In the genomic region with DNA sequence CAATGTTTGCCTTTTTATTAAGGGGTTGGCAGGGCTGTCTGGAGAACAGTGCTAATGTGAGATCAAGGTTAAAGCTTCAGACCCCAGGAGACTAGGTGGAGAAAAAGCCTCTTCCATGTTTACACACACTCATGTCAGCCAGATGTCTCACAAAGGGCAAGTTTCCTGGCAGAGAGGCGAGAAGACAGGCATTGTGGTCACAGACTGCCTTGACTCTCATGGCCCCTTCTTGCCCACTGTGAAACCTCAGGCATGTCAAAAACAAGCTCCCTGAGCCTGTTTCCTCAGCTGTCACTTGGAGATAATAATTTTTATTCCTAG, we compare ENCODE assay signal across 12 cellular contexts.
DNase-seq lines count a peak whose midpoint lies in the region; ATAC-seq lines count a peak whose summit lies in the region.
"Had no signal": no experiment of that assay in that cellular context is flagged by ENCODE, and none has a peak within 500 bp of the region (broad histone marks: within the 10 kb centered on the region; RNA-seq: fewer than 3 reads in every experiment).

No MANE protein-coding gene starts in this region.

- H3K9me3 Mint-ChIP-seq in activated CD4-positive, alpha-beta T cell treated with anti-CD3 and anti-CD28 coated beads, Interleukin-2, amount 10 ng/mL, durations not matched to agents 7 days and 5 days, result no peaks in the 10 kb centered on the region
- H3K9me3 Mint-ChIP-seq: brain, IgD-negative memory B cell had no signal

- ATAC-seq in HG03135 (IDR thresholded peaks at IDR 0.05; ENCODE audit: unreplicated experiment), result no peak

- H3K27ac Mint-ChIP-seq in activated CD4-positive, alpha-beta T cell treated with anti-CD3 and anti-CD28 coated beads, Interleukin-2, amount 10 ng/mL, durations not matched to agents 7 days and 5 days, result no peak overlapping the region
- H3K27ac Mint-ChIP-seq: IgD-negative memory B cell had no signal

- H3K4me1 Mint-ChIP-seq in activated CD4-positive, alpha-beta T cell treated with anti-CD3 and anti-CD28 coated beads, Interleukin-2, amount 10 ng/mL, durations not matched to agents 7 days and 5 days, result peaks cover 3% of the 10 kb centered on the region
- H3K4me1 Mint-ChIP-seq: IgD-negative memory B cell had no signal

- no peak overlapping the region for H3K4me3 Mint-ChIP-seq in activated CD4-positive, alpha-beta T cell treated with anti-CD3 and anti-CD28 coated beads, Interleukin-2, amount 10 ng/mL, durations not matched to agents 7 days and 5 days
- H3K4me3 Mint-ChIP-seq: brain, IgD-negative memory B cell had no signal

- no peaks in the 10 kb centered on the region for H3K27me3 Mint-ChIP-seq in activated CD4-positive, alpha-beta T cell treated with anti-CD3 and anti-CD28 coated beads, Interleukin-2, amount 10 ng/mL, durations not matched to agents 7 days and 5 days
- H3K27me3 Mint-ChIP-seq: IgD-negative memory B cell had no signal

- DNase-seq in activated CD4-positive, alpha-beta T cell treated with anti-CD3 and anti-CD28 coated beads for 48 hours, result peak; percentile 10
- no peak for DNase-seq in activated CD4-positive, alpha-beta T cell treated with anti-CD3 and anti-CD28 coated beads, Interleukin-2, amount 10 ng/mL, durations not matched to agents 7 days and 5 days
- DNase-seq in NCI-H748 treated with DMSO at 0.1 percent for 48 hours (lab: John Stamatoyannopoulos, UW), result peak; percentile 29
- peak; percentile 76 for DNase-seq in fibroblast of gingiva (ENCODE audit: low read depth)
- DNase-seq in smooth muscle cell of the brain vasculature (ENCODE audit: low read depth, low spot score), result peak; percentile 92
- DNase-seq in RPMI8226, result no peak
- DNase-seq in foreskin melanocyte, result no peak
- DNase-seq: activated CD4-positive, CD25-positive, alpha-beta regulatory T cell; psoas muscle had no signal

- H3K36me3 Mint-ChIP-seq in activated CD4-positive, alpha-beta T cell treated with anti-CD3 and anti-CD28 coated beads, Interleukin-2, amount 10 ng/mL, durations not matched to agents 7 days and 5 days (ENCODE audit: low read depth), result no peaks in the 10 kb centered on the region
- H3K36me3 Mint-ChIP-seq: brain, IgD-negative memory B cell had no signal

- POLR2A ChIA-PET in activated CD4-positive, alpha-beta T cell treated with anti-CD3 and anti-CD28 coated beads, Interleukin-2, amount 10 ng/mL, durations not matched to agents 7 days and 5 days (lab: Charles Lee), result no interaction called here

- CTCF ChIA-PET in activated CD4-positive, alpha-beta T cell treated with anti-CD3 and anti-CD28 coated beads, Interleukin-2, amount 10 ng/mL, durations not matched to agents 7 days and 5 days (lab: Charles Lee), result no interaction called here

Comparison
In these comparisons a context has a peak if more than half of its experiments do, and no peak if none do; other contexts are left out.
1. DNase-seq: peak in activated CD4-positive, alpha-beta T cell treated with anti-CD3 and anti-CD28 coated beads for 48 hours (single experiment), NCI-H748 treated with DMSO at 0.1 percent for 48 hours (single experiment), fibroblast of gingiva (single experiment) and smooth muscle cell of the brain vasculature (single experiment); none in activated CD4-positive, alpha-beta T cell treated with anti-CD3 and anti-CD28 coated beads, Interleukin-2, amount 10 ng/mL, durations not matched to agents 7 days and 5 days (single experiment), RPMI8226 (single experiment) and foreskin melanocyte (single experiment).